In genomic region chr17:29115906-29116651, GRCh38 we compare ENCODE assay signal across 8 cellular contexts.
A peak's percentile ranks its signal among the peaks of the same experiment; 100 is the strongest.
DNase-seq lines count a peak whose midpoint lies in the region; ATAC-seq and TF ChIP-seq lines count a peak whose summit lies in the region.

No MANE protein-coding gene starts in this region.

- no peaks in the 10 kb centered on the region for H3K9me2 ChIP-seq in OCI-LY1 (ENCODE audit: low read depth, low read length)

- H3K4me1 Mint-ChIP-seq in activated T-helper 1 cell treated with anti-CD3 and anti-CD28 coated beads, Interleukin-12 subunit alpha, Interleukin-12 subunit beta, Interleukin-2, Interleukin-4 antibody, amounts not matched to agents 30 ng/mL and 10 ng/mL and 1 ng/mL, durations not matched to agents 14 hours and 24 hours and 36 hours (ENCODE audit: low read depth), result no peaks in the 10 kb centered on the region

- intact Hi-C loops in activated T-helper 1 cell treated with anti-CD3 and anti-CD28 coated beads, Interleukin-12 subunit alpha, Interleukin-12 subunit beta, Interleukin-2, Interleukin-4 antibody, amounts not matched to agents 30 ng/mL and 10 ng/mL and 1 ng/mL, durations not matched to agents 14 hours and 24 hours and 36 hours (cut with micrococcal nuclease), result loop anchor here (2.0 to 10.0 kb wide), 2 partner anchors 351 to 389 kb away; partner anchors contain the start of gene TLCD1

- H3K4me3 ChIP-seq in HFF-Myc (replicated peaks; ENCODE audit: low read depth, low read length), result no peak overlapping the region
- no peak overlapping the region for H3K4me3 ChIP-seq in OCI-LY1 (ENCODE audit: low read depth, low read length, poor library complexity, severe bottlenecking)

- no peak overlapping the region for H3K9ac ChIP-seq in OCI-LY1 (ENCODE audit: low read length)

- ATAC-seq in stimulated activated naive CD8-positive, alpha-beta T cell treated with anti-CD3 and anti-CD28 coated beads, Interleukin-15, Interleukin-2, amounts not matched to agents 100 U/mL and 50 U/mL, for 24 hours, result peak; percentile 60

- no peak overlapping the region for H3K27ac Mint-ChIP-seq in activated T-helper 1 cell treated with anti-CD3 and anti-CD28 coated beads, Interleukin-12 subunit alpha, Interleukin-12 subunit beta, Interleukin-2, Interleukin-4 antibody, amounts not matched to agents 30 ng/mL and 10 ng/mL and 1 ng/mL, durations not matched to agents 14 hours and 24 hours and 36 hours

- H3K4me1 ChIP-seq in OCI-LY1 (ENCODE audit: insufficient read depth, low read length, severe bottlenecking), result peaks cover 4% of the 10 kb centered on the region

- H3K79me2 ChIP-seq in OCI-LY1 (ENCODE audit: insufficient read depth, low read length), result no peaks in the 10 kb centered on the region

- DNase-seq in CD1c-positive myeloid dendritic cell (ENCODE audit: extremely low spot score) (peak; percentile 49), HFF-Myc (ENCODE audit: extremely low read depth, low read depth) (no peak), iPS-NIHi7 (ENCODE audit: extremely low spot score) (peak; percentile 88), cerebellar nuclear complex (lab: John Stamatoyannopoulos, UW) (no peak), mesenteric fat pad (ENCODE audit: low spot score) (no peak)
- peak; percentile 14 for DNase-seq in activated T-helper 1 cell treated with anti-CD3 and anti-CD28 coated beads, Interleukin-12 subunit alpha, Interleukin-12 subunit beta, Interleukin-2, Interleukin-4 antibody, amounts not matched to agents 30 ng/mL and 10 ng/mL and 1 ng/mL, durations not matched to agents 14 hours and 24 hours and 36 hours (ENCODE audit: low spot score)
- DNase-seq in stimulated activated naive CD8-positive, alpha-beta T cell treated with anti-CD3 and anti-CD28 coated beads, Interleukin-15, Interleukin-2, amounts not matched to agents 100 U/mL and 50 U/mL, for 24 hours, result peak; percentile 69

- peaks cover 24% of the 10 kb centered on the region for H3K36me3 Mint-ChIP-seq in activated T-helper 1 cell treated with anti-CD3 and anti-CD28 coated beads, Interleukin-12 subunit alpha, Interleukin-12 subunit beta, Interleukin-2, Interleukin-4 antibody, amounts not matched to agents 30 ng/mL and 10 ng/mL and 1 ng/mL, durations not matched to agents 14 hours and 24 hours and 36 hours (ENCODE audit: low read depth)

- H3K27me3 Mint-ChIP-seq in activated T-helper 1 cell treated with anti-CD3 and anti-CD28 coated beads, Interleukin-12 subunit alpha, Interleukin-12 subunit beta, Interleukin-2, Interleukin-4 antibody, amounts not matched to agents 30 ng/mL and 10 ng/mL and 1 ng/mL, durations not matched to agents 14 hours and 24 hours and 36 hours (ENCODE audit: insufficient read depth), result no peaks in the 10 kb centered on the region

- H3K4me3 Mint-ChIP-seq in activated T-helper 1 cell treated with anti-CD3 and anti-CD28 coated beads, Interleukin-12 subunit alpha, Interleukin-12 subunit beta, Interleukin-2, Interleukin-4 antibody, amounts not matched to agents 30 ng/mL and 10 ng/mL and 1 ng/mL, durations not matched to agents 14 hours and 24 hours and 36 hours, result no peak overlapping the region

- H3F3A ChIP-seq in OCI-LY1 (ENCODE audit: insufficient read depth, low read length), result no peaks in the 10 kb centered on the region

- no peaks in the 10 kb centered on the region for H3K9me3 ChIP-seq in OCI-LY1 (ENCODE audit: low read length)

- no peaks in the 10 kb centered on the region for H4K20me1 ChIP-seq in OCI-LY1 (ENCODE audit: insufficient read depth, low read length)

- peaks cover 24% of the 10 kb centered on the region; the same call in 1 of the 2 replicates for H3K36me3 ChIP-seq in OCI-LY1 (ENCODE audit: insufficient read depth, low read length)

- H3K27me3 ChIP-seq in OCI-LY1 (ENCODE audit: insufficient read depth, low read length), result no peaks in the 10 kb centered on the region

- no peak overlapping the region for H2AFZ ChIP-seq in OCI-LY1 (ENCODE audit: low read length)

- H3K27ac ChIP-seq in OCI-LY1 (ENCODE audit: low read depth, low read length, poor library complexity, severe bottlenecking), result no peak overlapping the region

- no peak overlapping the region for H3K4me2 ChIP-seq in OCI-LY1 (ENCODE audit: low read length)

- no peaks in the 10 kb centered on the region for H3K9me3 Mint-ChIP-seq in activated T-helper 1 cell treated with anti-CD3 and anti-CD28 coated beads, Interleukin-12 subunit alpha, Interleukin-12 subunit beta, Interleukin-2, Interleukin-4 antibody, amounts not matched to agents 30 ng/mL and 10 ng/mL and 1 ng/mL, durations not matched to agents 14 hours and 24 hours and 36 hours

- TF ChIP-seq CTCF in HFF-Myc (IDR thresholded peaks at IDR 0.05; ENCODE audit: low read depth, low read length, missing control alignments) (peak; percentile 62), OCI-LY1 (IDR thresholded peaks at IDR 0.05; ENCODE audit: low read length) (peak; percentile 45)

Comparison
In these comparisons a context has a peak if more than half of its experiments do, and no peak if none do; other contexts are left out.
1. DNase-seq: peak in CD1c-positive myeloid dendritic cell (single experiment), activated T-helper 1 cell treated with anti-CD3 and anti-CD28 coated beads, Interleukin-12 subunit alpha, Interleukin-12 subunit beta, Interleukin-2, Interleukin-4 antibody, amounts not matched to agents 30 ng/mL and 10 ng/mL and 1 ng/mL, durations not matched to agents 14 hours and 24 hours and 36 hours (single experiment), iPS-NIHi7 (single experiment) and stimulated activated naive CD8-positive, alpha-beta T cell treated with anti-CD3 and anti-CD28 coated beads, Interleukin-15, Interleukin-2, amounts not matched to agents 100 U/mL and 50 U/mL, for 24 hours (single experiment); none in HFF-Myc (single experiment), cerebellar nuclear complex (0 of 2) and mesenteric fat pad (single experiment).